Comparison of ENCODE assay signal across 10 cellular contexts in genomic region chr16:85372627-85373372, GRCh38.
A peak's percentile ranks its signal among the peaks of the same experiment; 100 is the strongest.
DNase-seq lines count a peak whose midpoint lies in the region; ATAC-seq and TF ChIP-seq lines count a peak whose summit lies in the region.
"Had no signal": no experiment of that assay in that cellular context is flagged by ENCODE, and none has a peak within 500 bp of the region (broad histone marks: within the 10 kb centered on the region; RNA-seq: fewer than 3 reads in every experiment).

No MANE protein-coding gene starts in this region.

- peak; percentile 14 for ATAC-seq in stimulated activated memory B cell treated with anti-CD40 and anti-IgM and Interleukin-4, amounts not matched to agents 10 μg/mL and 1 μg/mL and 100 μg/mL, for 72 hours

- H3K27me3 Mint-ChIP-seq in stimulated activated memory B cell treated with anti-CD40 and anti-IgM and Interleukin-4, amounts not matched to agents 10 μg/mL and 1 μg/mL and 100 μg/mL, for 72 hours: peaks cover 50% of the 10 kb centered on the region
- H3K27me3 Mint-ChIP-seq in endothelial cell (ENCODE audit: unreplicated experiment): peaks cover 9% of the 10 kb centered on the region

- no peak overlapping the region for H3K4me3 ChIP-seq in fibroblast of mammary gland (ENCODE audit: control insufficient read depth, low read depth, low read length)
- H3K4me3 ChIP-seq: pancreas had no signal

- H3K36me3 Mint-ChIP-seq in stimulated activated memory B cell treated with anti-CD40 and anti-IgM and Interleukin-4, amounts not matched to agents 10 μg/mL and 1 μg/mL and 100 μg/mL, for 72 hours: no peaks in the 10 kb centered on the region
- H3K36me3 Mint-ChIP-seq in endothelial cell (ENCODE audit: low read depth, unreplicated experiment): peaks cover 6% of the 10 kb centered on the region

- H3K4me3 Mint-ChIP-seq in stimulated activated memory B cell treated with anti-CD40 and anti-IgM and Interleukin-4, amounts not matched to agents 10 μg/mL and 1 μg/mL and 100 μg/mL, for 72 hours: no peak overlapping the region
- no peak overlapping the region for H3K4me3 Mint-ChIP-seq in endothelial cell (ENCODE audit: unreplicated experiment)

- no peak for TF ChIP-seq CTCF in fibroblast of mammary gland (conservative IDR thresholded peaks at IDR 0.05; ENCODE audit: control insufficient read depth, insufficient read depth, low read depth, low read length)
- TF ChIP-seq CTCF in endothelial cell (IDR thresholded peaks at IDR 0.05; ENCODE audit: unreplicated experiment): no peak
- no peak for TF ChIP-seq CTCF in GM10248 (IDR thresholded peaks at IDR 0.05; ENCODE audit: control extremely low read depth, extremely low read depth, low read depth, missing control alignments)
- no peak for TF ChIP-seq CTCF in GM10266 (IDR thresholded peaks at IDR 0.05; ENCODE audit: control insufficient read depth, insufficient read depth, low read depth, missing control alignments)

- no peaks in the 10 kb centered on the region for H3K9me3 Mint-ChIP-seq in stimulated activated memory B cell treated with anti-CD40 and anti-IgM and Interleukin-4, amounts not matched to agents 10 μg/mL and 1 μg/mL and 100 μg/mL, for 72 hours
- no peaks in the 10 kb centered on the region for H3K9me3 Mint-ChIP-seq in endothelial cell (ENCODE audit: unreplicated experiment)

- H3K4me1 Mint-ChIP-seq in stimulated activated memory B cell treated with anti-CD40 and anti-IgM and Interleukin-4, amounts not matched to agents 10 μg/mL and 1 μg/mL and 100 μg/mL, for 72 hours: no peaks in the 10 kb centered on the region
- H3K4me1 Mint-ChIP-seq in endothelial cell (ENCODE audit: unreplicated experiment): no peaks in the 10 kb centered on the region

- CTCF ChIA-PET in GM10248 (lab: Yijun Ruan, JAX): interaction anchor here (1.4 to 1.5 kb wide), 2 partner anchors 17 to 128 kb away, joined by 3 read pairs; no protein-coding TSS in a partner anchor

- H3K27ac Mint-ChIP-seq in stimulated activated memory B cell treated with anti-CD40 and anti-IgM and Interleukin-4, amounts not matched to agents 10 μg/mL and 1 μg/mL and 100 μg/mL, for 72 hours: no peak overlapping the region
- no peak overlapping the region for H3K27ac Mint-ChIP-seq in endothelial cell (ENCODE audit: unreplicated experiment)

- POLR2A ChIA-PET in GM10248 (lab: Yijun Ruan, JAX): no interaction called here

- DNase-seq in DMS53 (lab: John Stamatoyannopoulos, UW) (peak; percentile 39), DMS53 treated with DMSO at 0.1 percent for 48 hours (lab: John Stamatoyannopoulos, UW; ENCODE audit: unreplicated experiment) (no peak), SW480 (ENCODE audit: low spot score) (peak; percentile 53), fibroblast of mammary gland (ENCODE audit: low read depth) (peak; percentile 89), endothelial cell (ENCODE audit: low spot score) (no peak), GM10248 (ENCODE audit: extremely low spot score) (no peak), GM10266 (ENCODE audit: extremely low spot score) (no peak)
- DNase-seq: activated effector memory CD4-positive, alpha-beta T cell treated with Interleukin-2 at 50 U/mL for 16 hours had no signal

Comparison
In these comparisons a context has a peak if more than half of its experiments do, and no peak if none do; other contexts are left out.
1. DNase-seq: peak in DMS53 (single experiment), SW480 (single experiment) and fibroblast of mammary gland (single experiment); none in DMS53 treated with DMSO at 0.1 percent for 48 hours (single experiment), endothelial cell (single experiment), GM10248 (single experiment) and GM10266 (single experiment).